1 cellular context compared by ENCODE assay signal in genomic region chr16:89701425-89702406, GRCh38.
TF ChIP-seq lines count a peak whose summit lies in the region.

A gene with protein sequence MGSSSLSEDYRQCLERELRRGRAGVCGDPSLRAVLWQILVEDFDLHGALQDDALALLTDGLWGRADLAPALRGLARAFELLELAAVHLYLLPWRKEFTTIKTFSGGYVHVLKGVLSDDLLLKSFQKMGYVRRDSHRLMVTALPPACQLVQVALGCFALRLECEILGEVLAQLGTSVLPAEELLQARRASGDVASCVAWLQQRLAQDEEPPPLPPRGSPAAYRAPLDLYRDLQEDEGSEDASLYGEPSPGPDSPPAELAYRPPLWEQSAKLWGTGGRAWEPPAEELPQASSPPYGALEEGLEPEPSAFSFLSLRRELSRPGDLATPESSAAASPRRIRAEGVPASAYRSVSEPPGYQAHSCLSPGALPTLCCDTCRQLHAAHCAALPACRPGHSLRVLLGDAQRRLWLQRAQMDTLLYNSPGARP (minus strand): TSS chr16:89701705. CDS start chr16:89701232, 473 bp downstream.

TF ChIP-seq in HepG2, 621 proteins besides CTCF, POLR2A, EP300 and RAD21 (continued from another document):
- TF ChIP-seq ZNF710 (CRISPR knock-in tag; IDR thresholded peaks at IDR 0.05; ENCODE audit: borderline replicate concordance) (0 out of 2 replicates have a peak, but pooled peaks have one; percentile 43), SMAD9 (CRISPR knock-in tag; IDR thresholded peaks at IDR 0.05) (no peak), THAP11 (CRISPR knock-in tag; IDR thresholded peaks at IDR 0.05) (peak; percentile 38), SMARCC2 (IDR thresholded peaks at IDR 0.05) (no peak), HMGA1 (CRISPR knock-in tag; conservative IDR thresholded peaks at IDR 0.05) (no peak), ARNTL (CRISPR knock-in tag; IDR thresholded peaks at IDR 0.05) (peak; percentile 56), AHR (CRISPR knock-in tag; IDR thresholded peaks at IDR 0.05) (peak; percentile 88; the same call in 1 of the 2 replicates), ZBTB10 (CRISPR knock-in tag; IDR thresholded peaks at IDR 0.05; ENCODE audit: borderline replicate concordance) (0 out of 2 replicates have a peak, but pooled peaks have one; percentile 44), BHLHE40 (IDR thresholded peaks at IDR 0.05; ENCODE audit: low read length) (0 out of 2 replicates have a peak, but pooled peaks have one; percentile 9), BORCS8-MEF2B (CRISPR knock-in tag; IDR thresholded peaks at IDR 0.05) (peak; percentile 78), ZNF562 (CRISPR knock-in tag; IDR thresholded peaks at IDR 0.05; ENCODE audit: borderline replicate concordance) (no peak), MEIS1 (CRISPR knock-in tag; IDR thresholded peaks at IDR 0.05; ENCODE audit: borderline replicate concordance) (peak; percentile 78; the same call in 1 of the 2 replicates), BATF2 (CRISPR knock-in tag; IDR thresholded peaks at IDR 0.05) (0 out of 2 replicates have a peak, but pooled peaks have one; percentile 60), MYNN (CRISPR knock-in tag; IDR thresholded peaks at IDR 0.05; ENCODE audit: low read depth) (no peak), ARID2 (CRISPR knock-in tag; IDR thresholded peaks at IDR 0.05; ENCODE audit: borderline replicate concordance) (peak; percentile 83; the same call in 1 of the 2 replicates), SKI (IDR thresholded peaks at IDR 0.05; ENCODE audit: partially characterized antibody) (peak; percentile 24), CHCHD3 (CRISPR knock-in tag; IDR thresholded peaks at IDR 0.05) (no peak), IRX3 (CRISPR knock-in tag; IDR thresholded peaks at IDR 0.05; ENCODE audit: borderline replicate concordance, low read depth) (no peak), NONO (IDR thresholded peaks at IDR 0.05) (no peak), NONO (CRISPR knock-in tag; conservative IDR thresholded peaks at IDR 0.05) (0 out of 2 replicates have a peak, but pooled peaks have one; percentile 56), HNRNPLL (IDR thresholded peaks at IDR 0.05; ENCODE audit: low read depth, low read length, poor library complexity, severe bottlenecking) (peak; percentile 85), TCF7 (IDR thresholded peaks at IDR 0.05; ENCODE audit: low read depth) (no peak; the same call in 1 of the 2 replicates), ZNF746 (CRISPR knock-in tag; IDR thresholded peaks at IDR 0.05) (0 out of 2 replicates have a peak, but pooled peaks have one; percentile 25), ZNF589 (CRISPR knock-in tag; conservative IDR thresholded peaks at IDR 0.05) (no peak), ZC3H4 (CRISPR knock-in tag; IDR thresholded peaks at IDR 0.05; ENCODE audit: borderline replicate concordance) (no peak), TCF12 (IDR thresholded peaks at IDR 0.05) (no peak), TCF12 (CRISPR knock-in tag; IDR thresholded peaks at IDR 0.05) (peak; percentile 49; the same call in 1 of the 2 replicates), HIVEP1 (CRISPR knock-in tag; IDR thresholded peaks at IDR 0.05) (peak; percentile 33), ELF1 (CRISPR knock-in tag; IDR thresholded peaks at IDR 0.05) (peak; percentile 66), ZNF841 (CRISPR knock-in tag; IDR thresholded peaks at IDR 0.05; ENCODE audit: borderline replicate concordance) (0 out of 2 replicates have a peak, but pooled peaks have one; percentile 67), DRAP1 (CRISPR knock-in tag; IDR thresholded peaks at IDR 0.05) (peak; percentile 86), MXD4 (CRISPR knock-in tag; IDR thresholded peaks at IDR 0.05) (peak; percentile 86), MLLT10 (CRISPR knock-in tag; IDR thresholded peaks at IDR 0.05) (no peak), KLF11 (CRISPR knock-in tag; IDR thresholded peaks at IDR 0.05) (peak; percentile 70; the same call in 1 of the 2 replicates), ASH2L (IDR thresholded peaks at IDR 0.05; ENCODE audit: insufficient read length, low read depth, low read length) (peak; percentile 92), MIXL1 (CRISPR knock-in tag; IDR thresholded peaks at IDR 0.05) (no peak), AFF4 (CRISPR knock-in tag; IDR thresholded peaks at IDR 0.05) (no peak)
- TF ChIP-seq, protein P1, sequence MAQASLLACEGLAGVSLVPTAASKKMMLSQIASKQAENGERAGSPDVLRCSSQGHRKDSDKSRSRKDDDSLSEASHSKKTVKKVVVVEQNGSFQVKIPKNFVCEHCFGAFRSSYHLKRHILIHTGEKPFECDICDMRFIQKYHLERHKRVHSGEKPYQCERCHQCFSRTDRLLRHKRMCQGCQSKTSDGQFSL (CRISPR knock-in tag; IDR thresholded peaks at IDR 0.05): peak; percentile 50; the same call in 1 of the 2 replicates
- TF ChIP-seq, protein P2, sequence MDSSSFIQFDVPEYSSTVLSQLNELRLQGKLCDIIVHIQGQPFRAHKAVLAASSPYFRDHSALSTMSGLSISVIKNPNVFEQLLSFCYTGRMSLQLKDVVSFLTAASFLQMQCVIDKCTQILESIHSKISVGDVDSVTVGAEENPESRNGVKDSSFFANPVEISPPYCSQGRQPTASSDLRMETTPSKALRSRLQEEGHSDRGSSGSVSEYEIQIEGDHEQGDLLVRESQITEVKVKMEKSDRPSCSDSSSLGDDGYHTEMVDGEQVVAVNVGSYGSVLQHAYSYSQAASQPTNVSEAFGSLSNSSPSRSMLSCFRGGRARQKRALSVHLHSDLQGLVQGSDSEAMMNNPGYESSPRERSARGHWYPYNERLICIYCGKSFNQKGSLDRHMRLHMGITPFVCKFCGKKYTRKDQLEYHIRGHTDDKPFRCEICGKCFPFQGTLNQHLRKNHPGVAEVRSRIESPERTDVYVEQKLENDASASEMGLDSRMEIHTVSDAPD (CRISPR knock-in tag; IDR thresholded peaks at IDR 0.05): 0 out of 2 replicates have a peak, but pooled peaks have one; percentile 40
- TF ChIP-seq, protein P3, sequence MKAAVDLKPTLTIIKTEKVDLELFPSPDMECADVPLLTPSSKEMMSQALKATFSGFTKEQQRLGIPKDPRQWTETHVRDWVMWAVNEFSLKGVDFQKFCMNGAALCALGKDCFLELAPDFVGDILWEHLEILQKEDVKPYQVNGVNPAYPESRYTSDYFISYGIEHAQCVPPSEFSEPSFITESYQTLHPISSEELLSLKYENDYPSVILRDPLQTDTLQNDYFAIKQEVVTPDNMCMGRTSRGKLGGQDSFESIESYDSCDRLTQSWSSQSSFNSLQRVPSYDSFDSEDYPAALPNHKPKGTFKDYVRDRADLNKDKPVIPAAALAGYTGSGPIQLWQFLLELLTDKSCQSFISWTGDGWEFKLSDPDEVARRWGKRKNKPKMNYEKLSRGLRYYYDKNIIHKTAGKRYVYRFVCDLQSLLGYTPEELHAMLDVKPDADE (CRISPR knock-in tag; IDR thresholded peaks at IDR 0.05): 0 out of 2 replicates have a peak, but pooled peaks have one; percentile 47
- TF ChIP-seq, protein P4, sequence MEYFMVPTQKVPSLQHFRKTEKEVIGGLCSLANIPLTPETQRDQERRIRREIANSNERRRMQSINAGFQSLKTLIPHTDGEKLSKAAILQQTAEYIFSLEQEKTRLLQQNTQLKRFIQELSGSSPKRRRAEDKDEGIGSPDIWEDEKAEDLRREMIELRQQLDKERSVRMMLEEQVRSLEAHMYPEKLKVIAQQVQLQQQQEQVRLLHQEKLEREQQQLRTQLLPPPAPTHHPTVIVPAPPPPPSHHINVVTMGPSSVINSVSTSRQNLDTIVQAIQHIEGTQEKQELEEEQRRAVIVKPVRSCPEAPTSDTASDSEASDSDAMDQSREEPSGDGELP (IDR thresholded peaks at IDR 0.05; ENCODE audit: borderline replicate concordance, low read depth): peak; percentile 22; the same call in 1 of the 2 replicates
